In genomic region chr2:70496819-70497218, GRCh38 we compare ENCODE assay signal across 33 cellular contexts. TPM values are rescaled to one million over a fixed set of nuclear protein-coding genes. Genes with fewer than 3 reads are reported as not detected.
DNase-seq lines count a peak whose midpoint lies in the region; ATAC-seq and TF ChIP-seq lines count a peak whose summit lies in the region.
"Had no signal": no experiment of that assay in that cellular context is flagged by ENCODE, and none has a peak within 500 bp of the region (broad histone marks: within the 10 kb centered on the region; RNA-seq: fewer than 3 reads in every experiment).

No MANE protein-coding gene starts in this region.

- no peaks in the 10 kb centered on the region for H3K36me3 ChIP-seq in sigmoid colon
- H3K36me3 ChIP-seq in uterus: no peaks in the 10 kb centered on the region
- H3K36me3 ChIP-seq: ascending aorta, BE2C, esophagus muscularis mucosa, gastrocnemius medialis, suprapubic skin had no signal

- H3K4me3 ChIP-seq in sigmoid colon (no peak overlapping the region), uterus (no peak overlapping the region)
- H3K4me3 ChIP-seq: ascending aorta, coronary artery, esophagus muscularis mucosa, gastrocnemius medialis, GM23338, psoas muscle, suprapubic skin had no signal

- WGBS in sigmoid colon, 2 donors: 85 to 86% methylated on average over 5 of the region's 5 CpGs

- ATAC-seq in foreskin keratinocyte: no peak
- ATAC-seq in GM18519 (IDR thresholded peaks at IDR 0.05; ENCODE audit: low FRiP score, unreplicated experiment): no peak
- ATAC-seq: effector memory CD8-positive, alpha-beta T cell; gastrocnemius medialis; GM23338; left colon; natural killer cell treated with Interleukin-12 subunit alpha and Interleukin-12 subunit beta and Interleukin-15 and Interleukin-18, amount 100 ng/mL, for 72 hours; psoas muscle; SK-N-SH treated with all-trans-retinoic acid at 6 μM for 48 hours; stimulated activated naive B cell treated with anti-CD40 and anti-IgM and Interleukin-4, amounts not matched to agents 10 μg/mL and 1 μg/mL and 100 μg/mL, for 72 hours had no signal

- H3K4me1 ChIP-seq in foreskin keratinocyte: peaks cover 25% of the 10 kb centered on the region
- H3K4me1 ChIP-seq in sigmoid colon: no peaks in the 10 kb centered on the region
- H3K4me1 ChIP-seq in uterus: no peaks in the 10 kb centered on the region
- H3K4me1 ChIP-seq: ascending aorta, BE2C, esophagus muscularis mucosa, gastrocnemius medialis, psoas muscle, suprapubic skin had no signal

- no peaks in the 10 kb centered on the region for H3K9me3 ChIP-seq in sigmoid colon
- H3K9me3 ChIP-seq in uterus: no peaks in the 10 kb centered on the region
- H3K9me3 ChIP-seq: ascending aorta, BE2C, esophagus muscularis mucosa, gastrocnemius medialis, psoas muscle, suprapubic skin had no signal

- intact Hi-C loops in sigmoid colon (cut with DNase I): no loop called here
- intact Hi-C loops in uterus (cut with DNase I; ENCODE audit: low total_unique reads): no loop called here

- H3K27ac ChIP-seq in foreskin keratinocyte: no peak overlapping the region
- H3K27ac ChIP-seq in sigmoid colon: no peak overlapping the region
- no peak overlapping the region for H3K27ac ChIP-seq in uterus
- H3K27ac ChIP-seq: ascending aorta, coronary artery, esophagus muscularis mucosa, gastrocnemius medialis, psoas muscle, suprapubic skin had no signal

- DNase-seq in ACHN: peak; percentile 33
- peak; percentile 43 for DNase-seq in GM03348 (ENCODE audit: low spot score)
- peak; percentile 44 for DNase-seq in RPMI7951 (ENCODE audit: low read depth)
- DNase-seq in foreskin keratinocyte: peak in 1 of 2 donors; percentile 49
- no peak for DNase-seq in sigmoid colon
- DNase-seq in uterus: no peak
- DNase-seq in stimulated activated CD4-positive, alpha-beta T cell treated with anti-CD3 and anti-CD28 coated beads, Interleukin-2, amount 100 ng/mL, for 48 hours: no peak
- DNase-seq: activated CD4-positive, alpha-beta T cell treated with anti-CD3 and anti-CD28 coated beads, Interleukin-2, amount 50 U/mL, for 48 hours; activated CD4-positive, CD25-positive, alpha-beta regulatory T cell treated with anti-CD3 and anti-CD28 coated beads, Interleukin-2, amount 50 U/mL, for 72 hours; activated T-cell treated with anti-CD3 and anti-CD28 coated beads, Interleukin-2, amount 50 U/mL, for 48 hours; BE2C; caudate nucleus; effector memory CD8-positive, alpha-beta T cell; gastrocnemius medialis; HFFc6; KBM-7; left colon; NCI-H1105; NCI-H187; NCI-H510A; occipital lobe; psoas muscle; Right ventricle myocardium superior; stimulated activated naive B cell treated with anti-CD40 and anti-IgM and Interleukin-4, amounts not matched to agents 10 μg/mL and 1 μg/mL and 100 μg/mL, for 72 hours; T-helper 2 cell had no signal

- TF ChIP-seq CTCF in foreskin keratinocyte (conservative IDR thresholded peaks at IDR 0.05) (peak; percentile 44), sigmoid colon (IDR thresholded peaks at IDR 0.05) (no peak), uterus (IDR thresholded peaks at IDR 0.05) (no peak)

- H3K27me3 ChIP-seq in foreskin keratinocyte (no peaks in the 10 kb centered on the region), sigmoid colon (no peaks in the 10 kb centered on the region), uterus (no peaks in the 10 kb centered on the region)
- H3K27me3 ChIP-seq: ascending aorta, BE2C, suprapubic skin had no signal

- no peak for TF ChIP-seq EP300 in sigmoid colon (IDR thresholded peaks at IDR 0.05)

- in situ Hi-C loops in ACHN (cut with HindIII; ENCODE audit: low pct_ligation_motif_present, low pct_unique_long_range_greater_than_20kb, low sequenced_read_pairs): no loop called here

- no peak for TF ChIP-seq POLR2A in sigmoid colon (IDR thresholded peaks at IDR 0.05)
- no peak for TF ChIP-seq POLR2A in uterus (IDR thresholded peaks at IDR 0.05)

RNA-seq across cellular contexts. Expression of gene TGFA, which starts 56.8 kb away (rescaled TPM):
- 4.2 and 4.3 TPM in 2 replicates for total RNA-seq in RPMI7951 (2014; rRNA removed; shearing (Covaris generic))
- total RNA-seq in foreskin keratinocyte: 87.7 and 92.6 TPM in 2 replicates
- 30.5 and 37.1 TPM in 2 replicates for polyA plus RNA-seq in foreskin keratinocyte
- 1 to 10 TPM in 2 of 4 donors, under 1 TPM in 1, not detected in 1; 0.33 to 3.2 (median 1.1) TPM for total RNA-seq in sigmoid colon
- polyA plus RNA-seq in sigmoid colon: 10 to 100 TPM in 1 of 3 donors, 1 to 10 TPM in 2; 3.0 to 12.7 (median 8.7) TPM
- total RNA-seq in uterus: 1 to 10 TPM in 3 of 4 donors, not detected in 1; 1.5 to 3.7 (median 1.6) TPM

Comparison
In these comparisons a context has a peak if more than half of its experiments do, and no peak if none do; other contexts are left out.
1. DNase-seq: peak in ACHN (single experiment), GM03348 (single experiment) and RPMI7951 (single experiment); none in sigmoid colon (single experiment), uterus (0 of 2) and stimulated activated CD4-positive, alpha-beta T cell treated with anti-CD3 and anti-CD28 coated beads, Interleukin-2, amount 100 ng/mL, for 48 hours (0 of 2).
2. RNA of gene TGFA, which starts 56.8 kb away (total RNA-seq): 87.7 to 92.6 TPM in foreskin keratinocyte; 4.2 to 4.3 TPM in RPMI7951, 1.5 to 3.7 TPM in uterus and 0.33 to 3.2 TPM in sigmoid colon; every median in the first group is over 10 times any median in the second.